In genomic region chr11:27468209-27468608, GRCh38 we compare ENCODE assay signal across 7 cellular contexts. TPM values are rescaled to one million over a fixed set of nuclear protein-coding genes. Genes with fewer than 3 reads are reported as not detected.
DNase-seq lines count a peak whose midpoint lies in the region; ATAC-seq and TF ChIP-seq lines count a peak whose summit lies in the region.

No MANE protein-coding gene starts in this region.

- peaks cover 14% of the 10 kb centered on the region for H3F3A ChIP-seq in smooth muscle cell (ENCODE audit: low read depth)

- H3K27me3 ChIP-seq in smooth muscle cell (ENCODE audit: low read depth), result no peaks in the 10 kb centered on the region

- H3K27ac ChIP-seq in VCaP (peak overlapping the region; percentile 92), smooth muscle cell (ENCODE audit: low read depth) (peak overlapping the region; percentile 86)

- TF ChIP-seq CTCF in VCaP (conservative IDR thresholded peaks at IDR 0.05), result no peak
- TF ChIP-seq CTCF in smooth muscle cell (IDR thresholded peaks at IDR 0.05; ENCODE audit: borderline replicate concordance, insufficient read depth, poor library complexity, severe bottlenecking), result no peak

- no peaks in the 10 kb centered on the region for H3K36me3 ChIP-seq in smooth muscle cell (ENCODE audit: low read depth)

- H4K20me1 ChIP-seq in smooth muscle cell (ENCODE audit: low read depth), result peaks cover 81% of the 10 kb centered on the region

- H3K79me2 ChIP-seq in smooth muscle cell (ENCODE audit: low read depth), result peaks cover 79% of the 10 kb centered on the region

- H3K4me1 ChIP-seq in smooth muscle cell (ENCODE audit: low read depth), result peaks cover 50% of the 10 kb centered on the region

- DNase-seq in HT-29 (ENCODE audit: low spot score), result peak; percentile 68
- DNase-seq in glomerular visceral epithelial cell (ENCODE audit: extremely low spot score), result peak; percentile 86
- DNase-seq in smooth muscle cell (lab: John Stamatoyannopoulos, UW; ENCODE audit: unreplicated experiment), result no peak
- no peak for DNase-seq in mesenteric fat pad (ENCODE audit: low spot score)

- peak overlapping the region; percentile 72 for H3K4me3 ChIP-seq in smooth muscle cell

- no peak for ATAC-seq in HG03108 (IDR thresholded peaks at IDR 0.05; ENCODE audit: unreplicated experiment)
- no peak for ATAC-seq in HG02623 (IDR thresholded peaks at IDR 0.05; ENCODE audit: unreplicated experiment)

- no peak overlapping the region for H2AFZ ChIP-seq in smooth muscle cell (ENCODE audit: low read depth)

- H3K9me3 ChIP-seq in smooth muscle cell (replicated peaks; ENCODE audit: low read depth), result no peaks in the 10 kb centered on the region

- peak overlapping the region; percentile 48 for H3K9ac ChIP-seq in smooth muscle cell (ENCODE audit: low read depth)

- H3K4me2 ChIP-seq in smooth muscle cell, result peak overlapping the region; percentile 96

RNA-seq across cellular contexts. Expression of gene LGR4, which starts 4.4 kb away (rescaled TPM):
- 41.7 and 41.9 TPM in 2 replicates for total RNA-seq in HT-29 (2014; rRNA removed; shearing (Covaris generic))
- 92.2 and 96.5 TPM in 2 replicates for total RNA-seq in smooth muscle cell
- polyA plus RNA-seq in smooth muscle cell, result 21.4 and 35.9 TPM in 2 replicates
- total RNA-seq in mesenteric fat pad, result 50.6 TPM

RNA-seq across cellular contexts. Expression of gene LIN7C, which starts 38.4 kb away (rescaled TPM):
- total RNA-seq in HT-29 (2014; rRNA removed; shearing (Covaris generic)), result 26.0 and 31.7 TPM in 2 replicates
- total RNA-seq in smooth muscle cell, result 30.8 and 45.1 TPM in 2 replicates
- polyA plus RNA-seq in smooth muscle cell, result 11.3 and 12.1 TPM in 2 replicates
- 26.8 TPM for total RNA-seq in mesenteric fat pad

Comparison
In these comparisons a context has a peak if more than half of its experiments do, and no peak if none do; other contexts are left out.
1. DNase-seq: peak in HT-29 (single experiment) and glomerular visceral epithelial cell (single experiment); none in smooth muscle cell (single experiment) and mesenteric fat pad (single experiment).